10 cellular contexts compared by ENCODE assay signal in the genomic region with DNA sequence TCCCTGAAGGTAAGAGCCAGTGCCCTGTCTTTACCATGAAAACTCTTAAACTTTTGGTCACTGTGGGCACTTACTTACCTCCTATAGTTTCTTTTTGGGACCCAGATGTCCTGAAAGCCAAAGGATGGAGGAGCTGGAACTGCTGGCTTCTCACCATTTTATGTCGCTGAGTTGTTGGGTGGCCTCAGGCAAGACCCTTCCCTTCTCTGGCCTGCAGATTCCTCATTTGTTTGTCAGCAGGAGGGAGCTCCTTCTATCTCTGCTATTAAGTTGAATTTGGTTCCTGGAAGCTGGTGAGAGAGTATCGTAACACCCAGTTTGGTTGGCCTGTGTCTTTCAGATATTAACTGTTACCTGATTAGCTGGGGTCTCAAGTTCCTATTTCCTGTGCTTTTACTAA.
DNase-seq lines count a peak whose midpoint lies in the region; ATAC-seq and TF ChIP-seq lines count a peak whose summit lies in the region.
"Had no signal": no experiment of that assay in that cellular context is flagged by ENCODE, and none has a peak within 500 bp of the region (broad histone marks: within the 10 kb centered on the region; RNA-seq: fewer than 3 reads in every experiment).

No MANE protein-coding gene starts in this region.

- H3K9ac ChIP-seq in HUES48 (ENCODE audit: low read depth, low read length), result no peak overlapping the region

- H3K79me2 ChIP-seq in osteoblast (ENCODE audit: insufficient read depth, low read length), result peaks cover 99% of the 10 kb centered on the region

- H3K4me1 ChIP-seq in HUES48 (ENCODE audit: control insufficient read depth, insufficient read depth, low read length) (peaks cover 20% of the 10 kb centered on the region), osteoblast (ENCODE audit: insufficient read depth, low read length) (peaks cover 63% of the 10 kb centered on the region)

- H3K4me2 ChIP-seq in osteoblast (ENCODE audit: insufficient read depth, low read length), result peak overlapping the region; percentile 68

- no peaks in the 10 kb centered on the region for H3K27me3 ChIP-seq in AG04450 (ENCODE audit: control insufficient read depth, insufficient read depth, low read length)
- H3K27me3 ChIP-seq in HUES48 (ENCODE audit: control insufficient read depth, insufficient read depth, low read length), result no peaks in the 10 kb centered on the region
- H3K27me3 ChIP-seq in osteoblast (ENCODE audit: insufficient read depth, low read length), result no peaks in the 10 kb centered on the region

- no peaks in the 10 kb centered on the region for H3K9me3 Mint-ChIP-seq in dendritic cell treated with granulocyte-macrophage colony-stimulating factor and Interleukin-4, amounts not matched to agents 40 ng/mL and 50 ng/mL, for 4 days
- H3K9me3 Mint-ChIP-seq: activated T-cell treated with anti-CD3 and anti-CD28 coated beads, Interleukin-2, amount 50 U/mL, for 4 hours had no signal

- H3K27ac Mint-ChIP-seq in dendritic cell treated with granulocyte-macrophage colony-stimulating factor and Interleukin-4, amounts not matched to agents 40 ng/mL and 50 ng/mL, for 4 days, result peak overlapping the region; percentile 78

- no peak for ATAC-seq in omental fat pad (ENCODE audit: low FRiP score)

- H3K4me3 ChIP-seq in AG04450 (ENCODE audit: low read depth, low read length) (no peak overlapping the region), HUES48 (ENCODE audit: low read depth, low read length) (no peak overlapping the region), osteoblast (ENCODE audit: insufficient read depth, low read length) (no peak overlapping the region)

- peak overlapping the region; percentile 61 for H3K27ac ChIP-seq in AG04450 (ENCODE audit: low read depth, low read length)
- H3K27ac ChIP-seq in HUES48 (ENCODE audit: low read depth, low read length), result peak overlapping the region; percentile 65
- H3K27ac ChIP-seq in osteoblast (ENCODE audit: low read depth, low read length), result peak overlapping the region; percentile 64

- H3K36me3 Mint-ChIP-seq in dendritic cell treated with granulocyte-macrophage colony-stimulating factor and Interleukin-4, amounts not matched to agents 40 ng/mL and 50 ng/mL, for 4 days (ENCODE audit: low read depth), result peaks cover 23% of the 10 kb centered on the region

- H3K4me1 Mint-ChIP-seq in dendritic cell treated with granulocyte-macrophage colony-stimulating factor and Interleukin-4, amounts not matched to agents 40 ng/mL and 50 ng/mL, for 4 days (ENCODE audit: low read depth), result peaks cover 52% of the 10 kb centered on the region

- no peaks in the 10 kb centered on the region for H3K9me3 ChIP-seq in AG04450 (ENCODE audit: control insufficient read depth, insufficient read depth, low read length)
- no peaks in the 10 kb centered on the region for H3K9me3 ChIP-seq in HUES48 (ENCODE audit: control insufficient read depth, insufficient read depth, low read length)
- H3K9me3 ChIP-seq in osteoblast (ENCODE audit: low read depth, low read length), result no peaks in the 10 kb centered on the region

- no peaks in the 10 kb centered on the region for H3K36me3 ChIP-seq in HUES48 (ENCODE audit: control insufficient read depth, insufficient read depth, low read length)
- H3K36me3 ChIP-seq in osteoblast (ENCODE audit: insufficient read depth, low read length), result peaks cover 21% of the 10 kb centered on the region

- POLR2A ChIA-PET in AG04450 (lab: Yijun Ruan, JAX), result no interaction called here

- peaks cover 82% of the 10 kb centered on the region for H4K20me1 ChIP-seq in osteoblast (ENCODE audit: insufficient read depth, low read length)

- intact Hi-C loops in dendritic cell treated with granulocyte-macrophage colony-stimulating factor and Interleukin-4, amounts not matched to agents 40 ng/mL and 50 ng/mL, for 4 days (cut with micrococcal nuclease), result no loop called here

- DNase-seq in AG04450 (ENCODE audit: low read depth, low spot score) (no peak), osteoblast (ENCODE audit: insufficient read length, low spot score, missing footprints) (no peak), NCI-H2171 treated with DMSO at 0.1 percent for 48 hours (lab: John Stamatoyannopoulos, UW) (no peak), omental fat pad (ENCODE audit: low spot score) (no peak)
- DNase-seq in stimulated activated CD4-positive, alpha-beta T cell treated with anti-CD3 and anti-CD28 coated beads, Interleukin-2, amount 100 ng/mL, for 24 hours, result no peak
- no peak for DNase-seq in stimulated activated CD4-positive, alpha-beta T cell treated with anti-CD3 and anti-CD28 coated beads, Interleukin-4, amount 100 ng/mL, for 24 hours
- DNase-seq: activated T-cell treated with anti-CD3 and anti-CD28 coated beads, Interleukin-2, amount 50 U/mL, for 4 hours; kidney glomerular epithelial cell had no signal

- no peaks in the 10 kb centered on the region for H3K27me3 Mint-ChIP-seq in dendritic cell treated with granulocyte-macrophage colony-stimulating factor and Interleukin-4, amounts not matched to agents 40 ng/mL and 50 ng/mL, for 4 days

- TF ChIP-seq CTCF in AG04450 (IDR thresholded peaks at IDR 0.05; ENCODE audit: low read depth, low read length), result no peak
- no peak for TF ChIP-seq CTCF in osteoblast (IDR thresholded peaks at IDR 0.05; ENCODE audit: extremely low read depth, low read depth, low read length)
- TF ChIP-seq CTCF in omental fat pad (IDR thresholded peaks at IDR 0.05), result no peak

- no peak overlapping the region for H3K4me3 Mint-ChIP-seq in dendritic cell treated with granulocyte-macrophage colony-stimulating factor and Interleukin-4, amounts not matched to agents 40 ng/mL and 50 ng/mL, for 4 days

- CTCF ChIA-PET in AG04450 (lab: Charles Lee), result no interaction called here

- no peak overlapping the region for H2AFZ ChIP-seq in osteoblast (ENCODE audit: low read length)
